ENCODE assay signal across 9 cellular contexts in the genomic region with DNA sequence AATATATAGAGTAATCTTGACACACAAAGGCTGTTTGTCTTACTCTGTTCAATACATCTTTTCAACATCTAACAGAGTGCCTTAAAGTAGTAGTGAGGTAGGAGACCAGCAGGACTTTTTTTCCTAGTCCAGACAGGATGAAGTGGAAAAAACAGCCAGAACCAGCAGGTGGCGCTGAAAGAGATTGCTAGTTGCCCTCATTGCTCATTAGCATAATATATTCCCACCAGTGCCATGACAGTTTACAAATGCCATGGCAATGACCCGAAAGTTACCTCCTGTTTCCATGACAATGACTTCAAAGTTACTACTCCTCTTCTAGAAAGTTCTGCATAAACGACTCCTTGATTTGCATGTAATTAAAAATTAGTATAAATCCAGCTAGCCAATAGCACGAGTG.
DNase-seq lines count a peak whose midpoint lies in the region; ATAC-seq, FAIRE-seq and TF ChIP-seq lines count a peak whose summit lies in the region.
"Had no signal": no experiment of that assay in that cellular context is flagged by ENCODE, and none has a peak within 500 bp of the region (broad histone marks: within the 10 kb centered on the region; RNA-seq: fewer than 3 reads in every experiment).

No MANE protein-coding gene starts in this region.

- intact Hi-C loops in HCT116 (cut with micrococcal nuclease) (loop anchor here (1.0 kb wide), 1 partner anchor 97 kb away; no protein-coding TSS in a partner anchor), endothelial cell of umbilical vein (cut with micrococcal nuclease) (loop anchor here (1.0 to 2.0 kb wide), 4 partner anchors 67 to 346 kb away; no protein-coding TSS in a partner anchor)

- RAD21 ChIA-PET in HCT116 (lab: Charles Lee; ENCODE audit: low non-redundant PET in 1 of 2, low total read pairs in 2 of 2, uncharacterized antibody in 2 of 2, unreplicated experiment in 2 of 2) = no interaction called here

- POLR2A ChIA-PET in HCT116 (lab: Charles Lee) (no interaction called here), endothelial cell of umbilical vein (lab: Charles Lee) (no interaction called here)

- H3K36me3 ChIP-seq in HCT116 (ENCODE audit: control insufficient read depth in 1 of 2, insufficient read depth in 2 of 2, low read length in 2 of 2) (no peaks in the 10 kb centered on the region), NT2/D1 (ENCODE audit: insufficient read depth, insufficient read length, low read length) (no peaks in the 10 kb centered on the region), endothelial cell of umbilical vein (ENCODE audit: control insufficient read depth in 2 of 2, extremely low read depth in 1 of 2, insufficient read depth in 2 of 2, low read length in 2 of 2) (no peaks in the 10 kb centered on the region)

- no peaks in the 10 kb centered on the region for H3K36me3 Mint-ChIP-seq in activated T-cell treated with anti-CD3 and anti-CD28 coated beads, Interleukin-2, amount 50 U/mL, for 4 hours (ENCODE audit: insufficient read depth)

- H3K4me1 ChIP-seq in HCT116 (ENCODE audit: control insufficient read depth in 1 of 2, insufficient read depth in 2 of 2, low read length in 2 of 2) (peaks cover 3 to 33% of the 10 kb centered on the region in 2 experiments; a peak in 3 of 4 replicates), NT2/D1 (ENCODE audit: insufficient read depth, insufficient read length) (no peaks in the 10 kb centered on the region), endothelial cell of umbilical vein (ENCODE audit: control insufficient read depth, extremely low read depth, insufficient read depth, low read length) (peaks cover 8% of the 10 kb centered on the region)

- no peaks in the 10 kb centered on the region for H3K27me3 ChIP-seq in HCT116 (ENCODE audit: insufficient read depth, low read length)
- H3K27me3 ChIP-seq in NT2/D1 (ENCODE audit: insufficient read depth, insufficient read length) = no peaks in the 10 kb centered on the region
- H3K27me3 ChIP-seq in endothelial cell of umbilical vein (ENCODE audit: control insufficient read depth in 2 of 2, insufficient read depth in 2 of 2, low read length in 2 of 2) = no peaks in the 10 kb centered on the region

- peak; percentile 44 to 55 for DNase-seq in activated T-cell treated with anti-CD3 and anti-CD28 coated beads, Interleukin-2, amount 50 U/mL, for 48 hours
- no peak for DNase-seq in activated T-cell treated with anti-CD3 and anti-CD28 coated beads, Interleukin-2, amount 50 U/mL, for 4 hours
- DNase-seq in HCT116 (ENCODE audit: low read depth, low spot score) = peak; percentile 54
- peak; percentile 40 for DNase-seq in NT2/D1 (ENCODE audit: low read depth, low spot score)
- peak; percentile 36 for DNase-seq in endothelial cell of umbilical vein (ENCODE audit: low read depth, low spot score)
- peak; percentile 4 for DNase-seq in stimulated activated CD4-positive, alpha-beta T cell treated with anti-CD3 and anti-CD28 coated beads, Interleukin-4, amount 100 ng/mL, for 24 hours
- DNase-seq in cortex of kidney (lab: John Stamatoyannopoulos, UW) = no peak
- no peak for DNase-seq in AG08395 (ENCODE audit: low spot score)

- H3K4me3 ChIP-seq in HCT116 (replicated peaks in 1 of 2; ENCODE audit: low read depth in 1 of 2, low read length in 2 of 2) = no peak overlapping the region
- H3K4me3 ChIP-seq in NT2/D1 (ENCODE audit: insufficient read length, low read depth) = no peak overlapping the region
- no peak overlapping the region for H3K4me3 ChIP-seq in endothelial cell of umbilical vein (replicated peaks in 1 of 3; ENCODE audit: insufficient read depth in 1 of 3, low read depth in 1 of 3, low read length in 3 of 3)

- H3K4me3 Mint-ChIP-seq in activated T-cell treated with anti-CD3 and anti-CD28 coated beads, Interleukin-2, amount 50 U/mL, for 4 hours = no peak overlapping the region
- H3K4me3 Mint-ChIP-seq: stimulated activated naive CD8-positive, alpha-beta T cell treated with anti-CD3 and anti-CD28 coated beads, Interleukin-15, amount 100 ng/mL, for 72 hours had no signal

- H3K9ac ChIP-seq in HCT116 (ENCODE audit: low read length) (no peak overlapping the region), NT2/D1 (ENCODE audit: insufficient read length, low read depth) (no peak overlapping the region), endothelial cell of umbilical vein (replicated peaks; ENCODE audit: extremely low read depth, insufficient read depth, low read length) (no peak overlapping the region)

- no peaks in the 10 kb centered on the region for H3K9me2 ChIP-seq in HCT116 (ENCODE audit: insufficient read depth)

- H4K20me1 ChIP-seq in HCT116 (ENCODE audit: insufficient read depth) (no peaks in the 10 kb centered on the region), endothelial cell of umbilical vein (replicated peaks; ENCODE audit: control insufficient read depth, extremely low read depth, insufficient read depth, low read length) (no peaks in the 10 kb centered on the region)

- TF ChIP-seq CTCF in HCT116 (IDR thresholded peaks at IDR 0.05 in 2 of 3, conservative IDR thresholded peaks at IDR 0.05 in 1 of 3; ENCODE audit: borderline replicate concordance in 1 of 3, insufficient read depth in 1 of 3, low read depth in 2 of 3, low read length in 2 of 3) (peak; percentile 17 to 80 (median 75); a peak in 4 of 6 replicates), endothelial cell of umbilical vein (IDR thresholded peaks at IDR 0.05; ENCODE audit: extremely low read depth in 1 of 2, insufficient read depth in 1 of 2, low read depth in 1 of 2, low read length in 2 of 2) (peak; percentile 62 to 63)

- H3K27ac ChIP-seq in HCT116 (ENCODE audit: low read depth, low read length) (no peak overlapping the region), endothelial cell of umbilical vein (ENCODE audit: insufficient read depth, low read depth, low read length) (no peak overlapping the region)

- no peaks in the 10 kb centered on the region for H3K9me3 Mint-ChIP-seq in activated T-cell treated with anti-CD3 and anti-CD28 coated beads, Interleukin-2, amount 50 U/mL, for 4 hours

- ATAC-seq in activated T-cell treated with anti-CD3 and anti-CD28 coated beads, Interleukin-2, amount 50 U/mL, for 4 hours = no peak
- ATAC-seq in HCT116 = peak; percentile 93
- ATAC-seq: stimulated activated naive CD8-positive, alpha-beta T cell treated with anti-CD3 and anti-CD28 coated beads, Interleukin-15, amount 100 ng/mL, for 72 hours had no signal

- dilution Hi-C loops in endothelial cell of umbilical vein (cut with MboI; ENCODE audit: extremely low pct_ligation_motif_present, low sequenced_read_pairs) = no loop called here

- CTCF ChIA-PET in HCT116 (lab: Charles Lee) (interaction anchor here (0.6 to 1.9 kb wide), 8 partner anchors 12 to 1046 kb away, joined by 3 to 8 read pairs (median 4); no protein-coding TSS in a partner anchor), endothelial cell of umbilical vein (lab: Charles Lee) (interaction anchor here (0.8 to 2.6 kb wide), 10 partner anchors 9 to 99 kb away, joined by 3 to 23 read pairs (median 4); no protein-coding TSS in a partner anchor)

- no peaks in the 10 kb centered on the region for H3K9me3 ChIP-seq in HCT116 (ENCODE audit: control insufficient read depth in 1 of 2, insufficient read depth in 1 of 2, low read depth in 1 of 2, low read length in 2 of 2)
- H3K9me3 ChIP-seq in NT2/D1 (ENCODE audit: insufficient read depth, low read length) = no peaks in the 10 kb centered on the region; the same call in 1 of the 2 replicates
- no peaks in the 10 kb centered on the region for H3K9me3 ChIP-seq in endothelial cell of umbilical vein (replicated peaks; ENCODE audit: control insufficient read depth, insufficient read depth, low read length)

- BruUV-seq in HCT116 (replicated peaks; lab: Mats Ljungman, UMichigan) = no TSS peak
- BruUV-seq in endothelial cell of umbilical vein (replicated peaks; lab: Mats Ljungman, UMichigan) = no TSS peak

- H3K79me2 ChIP-seq in HCT116 (ENCODE audit: insufficient read depth, low read length) (no peaks in the 10 kb centered on the region), endothelial cell of umbilical vein (ENCODE audit: control insufficient read depth, insufficient read depth, low read length) (no peaks in the 10 kb centered on the region)

- TF ChIP-seq POLR2A in HCT116 (IDR thresholded peaks at IDR 0.05; ENCODE audit: borderline replicate concordance, extremely low read depth, insufficient read depth, insufficient read length) (no peak), endothelial cell of umbilical vein (IDR thresholded peaks at IDR 0.05; ENCODE audit: low read depth, low read length) (no peak)

- H2AFZ ChIP-seq in HCT116 (ENCODE audit: low read depth, low read length, poor library complexity, severe bottlenecking) (peak overlapping the region; percentile 27), endothelial cell of umbilical vein (ENCODE audit: low read depth, low read length) (no peak overlapping the region)

- peak; percentile 81 for FAIRE-seq in endothelial cell of umbilical vein (lab: Jason Lieb, UNC)

- no peaks in the 10 kb centered on the region for H3K4me1 Mint-ChIP-seq in activated T-cell treated with anti-CD3 and anti-CD28 coated beads, Interleukin-2, amount 50 U/mL, for 4 hours (ENCODE audit: low read depth)
- H3K4me1 Mint-ChIP-seq: stimulated activated naive CD8-positive, alpha-beta T cell treated with anti-CD3 and anti-CD28 coated beads, Interleukin-15, amount 100 ng/mL, for 72 hours had no signal

- no peaks in the 10 kb centered on the region for H3K9me1 ChIP-seq in endothelial cell of umbilical vein (replicated peaks; ENCODE audit: control insufficient read depth, extremely low read depth, insufficient read depth, low read length)

- peak; percentile 57 for TF ChIP-seq RAD21 in HCT116 (IDR thresholded peaks at IDR 0.05; ENCODE audit: low read depth)

- H3K4me2 ChIP-seq in HCT116 (ENCODE audit: low read length) = no peak overlapping the region
- no peak overlapping the region for H3K4me2 ChIP-seq in endothelial cell of umbilical vein (ENCODE audit: insufficient read depth, low read length)

- no peaks in the 10 kb centered on the region for H3K27me3 Mint-ChIP-seq in activated T-cell treated with anti-CD3 and anti-CD28 coated beads, Interleukin-2, amount 50 U/mL, for 4 hours (ENCODE audit: low read depth)
- H3K27me3 Mint-ChIP-seq: stimulated activated naive CD8-positive, alpha-beta T cell treated with anti-CD3 and anti-CD28 coated beads, Interleukin-15, amount 100 ng/mL, for 72 hours had no signal

TF ChIP-seq in HCT116, 20 proteins besides CTCF, POLR2A, EP300 and RAD21:
- TF ChIP-seq, protein P1, sequence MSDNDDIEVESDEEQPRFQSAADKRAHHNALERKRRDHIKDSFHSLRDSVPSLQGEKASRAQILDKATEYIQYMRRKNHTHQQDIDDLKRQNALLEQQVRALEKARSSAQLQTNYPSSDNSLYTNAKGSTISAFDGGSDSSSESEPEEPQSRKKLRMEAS (IDR thresholded peaks at IDR 0.05) = no peak
- TF ChIP-seq CBX3 (IDR thresholded peaks at IDR 0.05; ENCODE audit: low read depth) = peak; percentile 23; the same call in 1 of the 2 replicates

TF ChIP-seq in endothelial cell of umbilical vein, 7 proteins besides CTCF, POLR2A, EP300 and RAD21:
- no peak for TF ChIP-seq GATA2 (IDR thresholded peaks at IDR 0.05; ENCODE audit: insufficient read depth, insufficient read length, low read depth, low read length)
- no peak for TF ChIP-seq MYC (IDR thresholded peaks at IDR 0.05; ENCODE audit: low read depth, low read length)
- no peak for TF ChIP-seq EZH2 (IDR thresholded peaks at IDR 0.05; ENCODE audit: borderline replicate concordance, low read depth, low read length, severe bottlenecking)
- no peak for TF ChIP-seq POLR2AphosphoS5 (IDR thresholded peaks at IDR 0.05; ENCODE audit: insufficient read depth, low read depth, low read length)

Comparison
In these comparisons a context has a peak if more than half of its experiments do, and no peak if none do; other contexts are left out.
1. DNase-seq: peak in activated T-cell treated with anti-CD3 and anti-CD28 coated beads, Interleukin-2, amount 50 U/mL, for 48 hours (2 of 2), HCT116 (single experiment), NT2/D1 (single experiment), endothelial cell of umbilical vein (single experiment) and stimulated activated CD4-positive, alpha-beta T cell treated with anti-CD3 and anti-CD28 coated beads, Interleukin-4, amount 100 ng/mL, for 24 hours (single experiment); none in activated T-cell treated with anti-CD3 and anti-CD28 coated beads, Interleukin-2, amount 50 U/mL, for 4 hours (single experiment), cortex of kidney (single experiment) and AG08395 (single experiment).